ENCODE assay signal across 8 cellular contexts in the genomic region with DNA sequence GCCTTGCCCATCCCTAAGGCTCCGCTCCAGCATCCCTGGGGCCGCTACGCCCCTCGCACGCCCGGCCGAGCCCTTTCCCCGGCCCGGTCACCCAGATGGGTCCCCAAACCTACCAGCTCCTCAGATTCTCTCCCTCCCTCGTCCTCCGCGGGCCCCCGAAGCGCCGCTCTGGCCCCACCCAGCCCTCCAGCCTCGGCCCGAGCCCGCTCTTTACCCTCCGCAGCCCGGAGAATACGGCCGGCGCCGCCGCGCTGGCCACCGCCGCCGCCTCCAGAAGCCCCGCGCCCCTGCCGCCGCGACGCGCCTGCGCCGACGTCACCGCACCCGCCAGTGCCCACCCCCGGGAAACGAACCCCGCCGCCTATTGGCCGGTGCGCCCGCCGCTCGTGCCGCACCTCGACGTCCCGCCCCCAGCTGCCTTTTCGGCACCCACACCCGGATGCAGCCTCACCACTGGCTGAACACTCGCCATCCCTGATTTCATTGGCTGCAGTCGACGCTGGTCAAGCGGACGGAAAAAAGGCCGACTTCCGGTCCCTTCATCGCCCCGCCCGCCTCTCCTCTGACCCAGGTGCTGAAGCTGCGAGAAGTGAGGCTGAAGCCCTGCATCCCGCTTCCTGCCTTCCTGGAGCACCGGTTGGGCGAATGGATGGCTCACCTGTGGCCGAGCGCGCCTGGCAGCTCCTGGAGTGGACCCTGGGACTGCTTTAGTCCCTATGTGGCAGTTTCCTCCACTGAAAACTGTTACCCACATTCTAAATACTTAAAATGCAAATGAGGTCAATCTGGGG. TPM values are rescaled to one million over a fixed set of nuclear protein-coding genes. Genes with fewer than 3 reads are reported as not detected.
DNase-seq lines count a peak whose midpoint lies in the region; ATAC-seq and TF ChIP-seq lines count a peak whose summit lies in the region.

A gene (minus strand): TSS at position 292 of the 791 bp plus-strand sequence. CDS start 1,364 bp downstream, outside the sequence.

- intact Hi-C loops in CD14-positive monocyte (cut with micrococcal nuclease) (loop anchor here in 1 of 2 donors (2.0 kb wide), 1 partner anchor 14 kb away; a partner anchor contains a TSS), dorsolateral prefrontal cortex (cut with DNase I) (loop anchor here (2.0 to 5.0 kb wide), 3 partner anchors 14 to 211 kb away; a partner anchor contains a TSS), right lobe of liver (cut with DNase I) (no loop called here)

- H3K4me1 Mint-ChIP-seq in CD14-positive monocyte: peaks cover 15% of the 10 kb centered on the region

- peak within 1 kb of the TSS in 57 of 59 donors; percentile 43 to 97 (median 85) for H3K27ac ChIP-seq in dorsolateral prefrontal cortex
- peak within 1 kb of the TSS; percentile 88 to 91 (median 88) for H3K27ac ChIP-seq in right lobe of liver

- H3K27me3 Mint-ChIP-seq in CD14-positive monocyte (ENCODE audit: low read depth in 3 of 3): peaks cover 0 to 2% (median 2%) of the 10 kb centered on the region in 3 donors

- DNase-seq in CD14-positive monocyte (ENCODE audit: low spot score) (peak; percentile 97), NCI-H82 (lab: John Stamatoyannopoulos, UW) (peak; percentile 97), dorsolateral prefrontal cortex (peak; percentile 94 to 99 (median 98)), right lobe of liver (peak; percentile 98 to 99 (median 98))
- DNase-seq in activated CD4-positive, alpha-beta T cell treated with anti-CD3 and anti-CD28 coated beads, Interleukin-2, amount 50 U/mL, for 48 hours: peak; percentile 96 to 97
- DNase-seq in stimulated activated CD4-positive, alpha-beta T cell treated with anti-CD3 and anti-CD28 coated beads, Interleukin-4, amount 100 ng/mL, for 4 hours: peak; percentile 88 to 93

- peaks cover 0 to 18% (median 7%) of the 10 kb centered on the region in 4 donors for H3K4me1 ChIP-seq in right lobe of liver

- no peaks in the 10 kb centered on the region for H3K27me3 ChIP-seq in dorsolateral prefrontal cortex
- no peaks in the 10 kb centered on the region for H3K27me3 ChIP-seq in right lobe of liver

- peaks cover 0 to 26% (median 8%) of the 10 kb centered on the region in 4 donors for H3K36me3 ChIP-seq in right lobe of liver

- H3K36me3 Mint-ChIP-seq in CD14-positive monocyte: peaks cover 25 to 45% of the 10 kb centered on the region in 2 donors

- peak within 1 kb of the TSS; percentile 88 to 93 for H3K4me3 Mint-ChIP-seq in CD14-positive monocyte

- H3K27ac Mint-ChIP-seq in CD14-positive monocyte: peak within 1 kb of the TSS; percentile 72 to 93 (median 81)

- peak within 1 kb of the TSS; percentile 49 to 99 (median 88) for H3K4me3 ChIP-seq in dorsolateral prefrontal cortex
- peak within 1 kb of the TSS; percentile 80 to 94 (median 83) for H3K4me3 ChIP-seq in right lobe of liver

- no peaks in the 10 kb centered on the region for H3K9me3 Mint-ChIP-seq in CD14-positive monocyte

- TF ChIP-seq POLR2A in right lobe of liver (IDR thresholded peaks at IDR 0.05): peak; percentile 97

- no peaks in the 10 kb centered on the region for H3K9me3 ChIP-seq in right lobe of liver

- under 1% methylated on average over 38 of the region's 73 CpGs for WGBS in right lobe of liver (ENCODE audit: insufficient coverage, low coverage, low lambda C conversion rate, missing lambda C conversion rate)

- TF ChIP-seq CTCF in CD14-positive monocyte (IDR thresholded peaks at IDR 0.05) (no peak), dorsolateral prefrontal cortex (IDR thresholded peaks at IDR 0.05 in 54 of 56, conservative IDR thresholded peaks at IDR 0.05 in 2 of 56; ENCODE audit: low read depth in 1 of 56, partially characterized antibody in 56 of 56) (peak in 42 of 56 donors; percentile 9 to 67 (median 40)), right lobe of liver (IDR thresholded peaks at IDR 0.05) (peak in 1 of 4 donors; percentile 39)

- ATAC-seq in GM19397 (IDR thresholded peaks at IDR 0.05; ENCODE audit: unreplicated experiment) (peak; percentile 93), HG03571 (IDR thresholded peaks at IDR 0.05; ENCODE audit: unreplicated experiment) (peak; percentile 79), right lobe of liver (peak; percentile 84 to 95 (median 94))

RNA-seq across cellular contexts. Expression of the gene that starts here (rescaled TPM):
- polyA plus RNA-seq in CD14-positive monocyte: 10 to 100 TPM; 13.7 to 21.8 TPM
- 10 to 100 TPM; 47.9 to 98.2 (median 67.8) TPM for total RNA-seq in dorsolateral prefrontal cortex
- total RNA-seq in right lobe of liver: 10 to 100 TPM; 13.1 to 63.7 (median 24.9) TPM

Comparison
In these comparisons a context has a peak if more than half of its experiments do, and no peak if none do; other contexts are left out.
1. Peak in every context shown above with its lines: DNase-seq, ATAC-seq, H3K4me3 ChIP-seq and H3K27ac ChIP-seq.
2. intact Hi-C loops: an anchor here in dorsolateral prefrontal cortex (2.0 to 5.0 kb wide); none called in right lobe of liver.